9 cellular contexts compared by ENCODE assay signal in genomic region chr19:10643968-10644290, GRCh38. TPM values are rescaled to one million over a fixed set of nuclear protein-coding genes. Genes with fewer than 3 reads are reported as not detected.
DNase-seq lines count a peak whose midpoint lies in the region; ATAC-seq and TF ChIP-seq lines count a peak whose summit lies in the region.
"Had no signal": no experiment of that assay in that cellular context is flagged by ENCODE, and none has a peak within 500 bp of the region (broad histone marks: within the 10 kb centered on the region; RNA-seq: fewer than 3 reads in every experiment).

No MANE protein-coding gene starts in this region.

- H3K36me3 ChIP-seq in lower lobe of right lung = peaks cover 56% of the 10 kb centered on the region

- no peaks in the 10 kb centered on the region for H3K9me3 ChIP-seq in lower lobe of right lung

- H3K27me3 ChIP-seq in lower lobe of right lung (ENCODE audit: low read depth) = no peaks in the 10 kb centered on the region

- peak; percentile 21 for DNase-seq in Ammon's horn (ENCODE audit: low spot score)
- no peak for DNase-seq in lower lobe of right lung
- no peak for DNase-seq in DMS79 treated with DMSO at 0.1 percent for 48 hours (lab: John Stamatoyannopoulos, UW)
- DNase-seq in NCI-H82 treated with DMSO at 0.1 percent for 48 hours (lab: John Stamatoyannopoulos, UW; ENCODE audit: unreplicated experiment) = no peak
- DNase-seq: activated CD8-positive, alpha-beta memory T cell treated with anti-CD3 and anti-CD28 coated beads, Interleukin-2, amount 10 ng/mL, durations not matched to agents 7 days and 5 days; DND-41; NCI-H187 had no signal

- ATAC-seq in SK-N-SH treated with all-trans-retinoic acid at 6 μM for 48 hours = peak; percentile 55
- ATAC-seq in lower lobe of right lung = no peak
- ATAC-seq in HG02571 (IDR thresholded peaks at IDR 0.05; ENCODE audit: unreplicated experiment) = no peak

- H3K4me3 ChIP-seq in lower lobe of right lung = no peak overlapping the region

- peaks cover 39% of the 10 kb centered on the region for H3K4me1 ChIP-seq in lower lobe of right lung

- intact Hi-C loops in lower lobe of right lung (cut with DNase I) = loop anchor here (10.0 kb wide), 1 partner anchor 59 kb away; the partner anchor contains the start of gene AP1M2

- H3K27ac ChIP-seq in lower lobe of right lung = peak overlapping the region; percentile 41

- TF ChIP-seq CTCF in lower lobe of right lung (IDR thresholded peaks at IDR 0.05) = no peak

TF ChIP-seq in SK-N-SH treated with all-trans-retinoic acid at 6 μM for 48 hours, 23 proteins besides CTCF, POLR2A, EP300 and RAD21:
- TF ChIP-seq, protein P1, sequence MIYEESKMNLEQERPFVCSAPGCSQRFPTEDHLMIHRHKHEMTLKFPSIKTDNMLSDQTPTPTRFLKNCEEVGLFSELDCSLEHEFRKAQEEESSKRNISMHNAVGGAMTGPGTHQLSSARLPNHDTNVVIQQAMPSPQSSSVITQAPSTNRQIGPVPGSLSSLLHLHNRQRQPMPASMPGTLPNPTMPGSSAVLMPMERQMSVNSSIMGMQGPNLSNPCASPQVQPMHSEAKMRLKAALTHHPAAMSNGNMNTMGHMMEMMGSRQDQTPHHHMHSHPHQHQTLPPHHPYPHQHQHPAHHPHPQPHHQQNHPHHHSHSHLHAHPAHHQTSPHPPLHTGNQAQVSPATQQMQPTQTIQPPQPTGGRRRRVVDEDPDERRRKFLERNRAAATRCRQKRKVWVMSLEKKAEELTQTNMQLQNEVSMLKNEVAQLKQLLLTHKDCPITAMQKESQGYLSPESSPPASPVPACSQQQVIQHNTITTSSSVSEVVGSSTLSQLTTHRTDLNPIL (CRISPR knock-in tag; IDR thresholded peaks at IDR 0.05; ENCODE audit: low read depth) = no peak
- TF ChIP-seq PATZ1 (CRISPR knock-in tag; IDR thresholded peaks at IDR 0.05; ENCODE audit: borderline replicate concordance) = no peak
- no peak for TF ChIP-seq ZC3H10 (CRISPR knock-in tag; IDR thresholded peaks at IDR 0.05)
- TF ChIP-seq GLIS3 (CRISPR knock-in tag; IDR thresholded peaks at IDR 0.05) = no peak
- TF ChIP-seq TCF4 (CRISPR knock-in tag; IDR thresholded peaks at IDR 0.05; ENCODE audit: borderline replicate concordance) = no peak
- TF ChIP-seq, protein P2, sequence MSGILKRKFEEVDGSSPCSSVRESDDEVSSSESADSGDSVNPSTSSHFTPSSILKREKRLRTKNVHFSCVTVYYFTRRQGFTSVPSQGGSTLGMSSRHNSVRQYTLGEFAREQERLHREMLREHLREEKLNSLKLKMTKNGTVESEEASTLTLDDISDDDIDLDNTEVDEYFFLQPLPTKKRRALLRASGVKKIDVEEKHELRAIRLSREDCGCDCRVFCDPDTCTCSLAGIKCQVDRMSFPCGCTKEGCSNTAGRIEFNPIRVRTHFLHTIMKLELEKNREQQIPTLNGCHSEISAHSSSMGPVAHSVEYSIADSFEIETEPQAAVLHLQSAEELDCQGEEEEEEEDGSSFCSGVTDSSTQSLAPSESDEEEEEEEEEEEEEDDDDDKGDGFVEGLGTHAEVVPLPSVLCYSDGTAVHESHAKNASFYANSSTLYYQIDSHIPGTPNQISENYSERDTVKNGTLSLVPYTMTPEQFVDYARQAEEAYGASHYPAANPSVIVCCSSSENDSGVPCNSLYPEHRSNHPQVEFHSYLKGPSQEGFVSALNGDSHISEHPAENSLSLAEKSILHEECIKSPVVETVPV (CRISPR knock-in tag; IDR thresholded peaks at IDR 0.05) = no peak
- no peak for TF ChIP-seq ARNTL (CRISPR knock-in tag; IDR thresholded peaks at IDR 0.05; ENCODE audit: borderline replicate concordance, low read depth)
- no peak for TF ChIP-seq TOX (CRISPR knock-in tag; IDR thresholded peaks at IDR 0.05; ENCODE audit: borderline replicate concordance)
- TF ChIP-seq OSR1 (CRISPR knock-in tag; IDR thresholded peaks at IDR 0.05) = no peak
- TF ChIP-seq TSHZ2 (CRISPR knock-in tag; IDR thresholded peaks at IDR 0.05) = no peak
- TF ChIP-seq ZFP30 (CRISPR knock-in tag; IDR thresholded peaks at IDR 0.05) = no peak

RNA-seq across cellular contexts. Expression of gene ILF3, which starts 10.2 kb away (rescaled TPM):
- total RNA-seq in lower lobe of right lung = 175 TPM

RNA-seq across cellular contexts. Expression of gene SLC44A2, which starts 18.6 kb away (rescaled TPM):
- total RNA-seq in lower lobe of right lung = 256 TPM

RNA-seq across cellular contexts. Expression of gene AP1M2, which starts 56.8 kb away (rescaled TPM):
- total RNA-seq in lower lobe of right lung = 36.9 TPM
- total RNA-seq: activated CD8-positive, alpha-beta memory T cell treated with anti-CD3 and anti-CD28 coated beads, Interleukin-2, amount 10 ng/mL, durations not matched to agents 7 days and 5 days had no signal

RNA-seq across cellular contexts. Expression of gene QTRT1, which starts 57.3 kb away (rescaled TPM):
- 29.7 TPM for total RNA-seq in lower lobe of right lung
